Comparison of ENCODE assay signal across 10 cellular contexts in genomic region chr11:2525941-2526807, GRCh38.
DNase-seq lines count a peak whose midpoint lies in the region; ATAC-seq lines count a peak whose summit lies in the region.
"Had no signal": no experiment of that assay in that cellular context is flagged by ENCODE, and none has a peak within 500 bp of the region (broad histone marks: within the 10 kb centered on the region; RNA-seq: fewer than 3 reads in every experiment).

No MANE protein-coding gene starts in this region.

- no peaks in the 10 kb centered on the region for H3K36me3 Mint-ChIP-seq in central memory CD8-positive, alpha-beta T cell (ENCODE audit: insufficient read depth)

- H3K27me3 ChIP-seq in mucosa of stomach (ENCODE audit: control insufficient read depth, insufficient read depth, low read length) = peaks cover 4% of the 10 kb centered on the region

- H3K9me3 Mint-ChIP-seq in stimulated activated naive CD8-positive, alpha-beta T cell treated with anti-CD3 and anti-CD28 coated beads, Interleukin-15, amount 100 ng/mL, for 72 hours = no peaks in the 10 kb centered on the region
- H3K9me3 Mint-ChIP-seq in central memory CD8-positive, alpha-beta T cell = no peaks in the 10 kb centered on the region

- no peaks in the 10 kb centered on the region for H3K9me3 ChIP-seq in mucosa of stomach (ENCODE audit: control insufficient read depth, low read length)
- H3K9me3 ChIP-seq: Caco-2 had no signal

- peaks cover 43% of the 10 kb centered on the region for H3K4me1 ChIP-seq in mucosa of stomach (ENCODE audit: control insufficient read depth, insufficient read depth, low read length)

- H3K4me3 Mint-ChIP-seq in stimulated activated naive CD8-positive, alpha-beta T cell treated with anti-CD3 and anti-CD28 coated beads, Interleukin-15, amount 100 ng/mL, for 72 hours = peak overlapping the region in 1 of 2 donors; percentile 67
- H3K4me3 Mint-ChIP-seq in central memory CD8-positive, alpha-beta T cell = peak overlapping the region; percentile 9

- H3K27me3 Mint-ChIP-seq in stimulated activated naive CD8-positive, alpha-beta T cell treated with anti-CD3 and anti-CD28 coated beads, Interleukin-15, amount 100 ng/mL, for 72 hours = no peaks in the 10 kb centered on the region
- peaks cover 14% of the 10 kb centered on the region for H3K27me3 Mint-ChIP-seq in central memory CD8-positive, alpha-beta T cell

- H3K36me3 ChIP-seq in mucosa of stomach (ENCODE audit: control insufficient read depth, insufficient read depth, low read length) = no peaks in the 10 kb centered on the region

- H3K9ac ChIP-seq in mucosa of stomach (ENCODE audit: low read length) = peak overlapping the region; percentile 74

- H3K4me1 Mint-ChIP-seq in stimulated activated naive CD8-positive, alpha-beta T cell treated with anti-CD3 and anti-CD28 coated beads, Interleukin-15, amount 100 ng/mL, for 72 hours = peaks cover 37% of the 10 kb centered on the region
- H3K4me1 Mint-ChIP-seq in central memory CD8-positive, alpha-beta T cell = peaks cover 18% of the 10 kb centered on the region

- ATAC-seq in stimulated activated naive CD8-positive, alpha-beta T cell treated with anti-CD3 and anti-CD28 coated beads, Interleukin-15, amount 100 ng/mL, for 72 hours = peak; percentile 28
- no peak for ATAC-seq in stimulated activated naive CD8-positive, alpha-beta T cell treated with anti-CD3 and anti-CD28 coated beads, Interleukin-15, Interleukin-2, amounts not matched to agents 100 U/mL and 50 U/mL, for 24 hours
- no peak for ATAC-seq in central memory CD8-positive, alpha-beta T cell (replicated peaks; ENCODE audit: extremely low read depth, poor library complexity, severe bottlenecking)
- no peak for ATAC-seq in GM19395 (IDR thresholded peaks at IDR 0.05; ENCODE audit: unreplicated experiment)

- DNase-seq in stimulated activated naive CD8-positive, alpha-beta T cell treated with anti-CD3 and anti-CD28 coated beads, Interleukin-15, amount 100 ng/mL, for 72 hours = peak in 1 of 2 donors; percentile 8
- no peak for DNase-seq in stimulated activated naive CD8-positive, alpha-beta T cell treated with anti-CD3 and anti-CD28 coated beads, Interleukin-15, Interleukin-2, amounts not matched to agents 100 U/mL and 50 U/mL, for 24 hours
- DNase-seq in central memory CD8-positive, alpha-beta T cell (ENCODE audit: low spot score in 2 of 2) = no peak
- DNase-seq in RKO (ENCODE audit: low spot score) (no peak), NCI-H2171 (lab: John Stamatoyannopoulos, UW) (no peak), mucosa of gallbladder (ENCODE audit: low spot score) (no peak)
- DNase-seq: NCI-H146 had no signal

- no peak overlapping the region for H3K4me3 ChIP-seq in mucosa of stomach (ENCODE audit: low read length)

- H3K27ac Mint-ChIP-seq in stimulated activated naive CD8-positive, alpha-beta T cell treated with anti-CD3 and anti-CD28 coated beads, Interleukin-15, amount 100 ng/mL, for 72 hours = peak overlapping the region; percentile 72 to 80
- H3K27ac Mint-ChIP-seq in central memory CD8-positive, alpha-beta T cell (ENCODE audit: low read depth) = no peak overlapping the region
